In genomic region chr4:109254845-109255244, GRCh38 we compare ENCODE assay signal across 8 cellular contexts.
"Had no signal": no experiment of that assay in that cellular context is flagged by ENCODE, and none has a peak within 500 bp of the region (broad histone marks: within the 10 kb centered on the region; RNA-seq: fewer than 3 reads in every experiment).

No MANE protein-coding gene starts in this region.

- ATAC-seq: GM12878 had no signal

- H3K4me3 ChIP-seq: GM12878 had no signal

- DNase-seq: GDM1, GF-D8 had no signal

- FAIRE-seq: G401.6, GM12878, GM12891, GM12892, GM18507, GM19239 had no signal
